In the genomic region with DNA sequence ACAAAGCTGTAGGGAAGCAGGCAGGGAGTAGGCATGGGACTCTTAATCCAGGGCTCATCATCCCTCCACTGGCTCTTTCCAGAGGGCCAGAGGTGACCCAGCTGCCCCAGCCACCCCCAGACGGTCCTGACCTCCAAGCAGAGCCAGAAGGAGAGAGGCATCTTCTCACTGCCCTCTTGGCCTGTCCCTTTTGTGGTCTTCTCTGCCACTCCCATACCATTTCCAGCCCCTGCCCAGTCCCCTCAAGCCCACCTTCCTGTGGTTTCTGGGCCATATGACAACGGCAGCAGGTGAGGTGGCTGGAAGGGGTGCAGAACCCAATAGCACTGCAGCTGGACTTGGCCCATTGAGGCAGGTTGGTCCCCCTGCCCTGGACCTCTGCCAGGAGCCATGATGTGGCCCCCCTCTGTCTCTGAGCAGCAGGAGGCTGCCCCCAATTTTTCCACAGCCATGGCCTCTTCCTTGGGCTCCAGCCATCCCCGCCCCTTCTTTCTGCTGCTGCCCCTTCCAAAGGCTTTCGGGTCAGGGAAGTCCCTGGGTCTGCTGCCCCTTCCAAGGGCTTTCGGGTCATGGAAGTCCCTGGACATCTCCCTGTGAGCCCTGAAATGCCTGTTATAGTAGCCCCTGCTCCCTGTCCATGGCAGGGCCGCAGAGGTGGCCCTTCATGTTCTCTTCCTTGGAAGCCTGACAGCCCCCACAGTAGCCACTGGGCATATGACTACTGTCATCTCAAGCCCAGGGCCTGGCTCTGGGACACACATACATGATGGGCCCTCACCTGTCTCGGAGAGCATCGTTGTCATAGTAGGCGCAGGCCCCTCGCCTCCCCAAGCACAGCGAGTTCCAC, we compare ENCODE assay signal across 17 cellular contexts. TPM values are rescaled to one million over a fixed set of nuclear protein-coding genes. Genes with fewer than 3 reads are reported as not detected.
"Had no signal": no experiment of that assay in that cellular context is flagged by ENCODE, and none has a peak within 500 bp of the region (broad histone marks: within the 10 kb centered on the region; RNA-seq: fewer than 3 reads in every experiment).

No MANE protein-coding gene starts in this region.

- H3K27ac ChIP-seq: foreskin keratinocyte, heart left ventricle, left lung, parathyroid adenoma, skin epidermis had no signal

- H3K4me3 ChIP-seq: heart left ventricle, left lung, skin epidermis had no signal

- H3K9ac ChIP-seq: parathyroid adenoma had no signal

- ATAC-seq: activated CD8-positive, alpha-beta T cell treated with anti-CD3 and anti-CD28 coated beads for 36 hours; activated T-helper 17 cell treated with anti-CD3 and anti-CD28 coated beads, Interleukin-2, amount 50 U/mL, for 72 hours; foreskin keratinocyte; left lung; stimulated activated effector memory CD8-positive, alpha-beta T cell treated with anti-CD3 and anti-CD28 coated beads, Interleukin-12 subunit alpha, Interleukin-12 subunit beta, amount 100 ng/mL, for 72 hours had no signal

- H3K9me3 Mint-ChIP-seq: activated CD8-positive, alpha-beta T cell treated with anti-CD3 and anti-CD28 coated beads for 36 hours; activated naive CD4-positive, alpha-beta T cell treated with anti-CD3 and anti-CD28 coated beads for 36 hours; activated T-helper 17 cell treated with anti-CD3 and anti-CD28 coated beads, Interleukin-2, amount 50 U/mL, for 72 hours; dendritic cell treated with granulocyte-macrophage colony-stimulating factor and Interleukin-4, amounts not matched to agents 40 ng/mL and 50 ng/mL, for 4 days; stimulated activated effector memory CD8-positive, alpha-beta T cell treated with anti-CD3 and anti-CD28 coated beads, Interleukin-12 subunit alpha, Interleukin-12 subunit beta, amount 100 ng/mL, for 72 hours; T-helper 2 cell treated with Interferon-gamma antibody and Interleukin-4, amounts not matched to agents 5 μg/mL and 100 μg/mL, for 36 hours had no signal

- DNase-seq: activated CD4-positive, CD25-positive, alpha-beta regulatory T cell treated with anti-CD3 and anti-CD28 coated beads, Interleukin-2, amount 50 U/mL, for 72 hours; activated CD8-positive, alpha-beta T cell treated with anti-CD3 and anti-CD28 coated beads for 36 hours; activated naive CD4-positive, alpha-beta T cell treated with anti-CD3 and anti-CD28 coated beads for 36 hours; activated T-cell treated with anti-CD3 and anti-CD28 coated beads for 4 hours; central memory CD4-positive, alpha-beta T cell; foreskin keratinocyte; islet precursor cell; left lung; SW 1271; trophoblast cell had no signal

- H3K4me1 Mint-ChIP-seq: activated T-helper 17 cell treated with anti-CD3 and anti-CD28 coated beads, Interleukin-2, amount 50 U/mL, for 72 hours; stimulated activated effector memory CD8-positive, alpha-beta T cell treated with anti-CD3 and anti-CD28 coated beads, Interleukin-12 subunit alpha, Interleukin-12 subunit beta, amount 100 ng/mL, for 72 hours had no signal

- H3K36me3 Mint-ChIP-seq: stimulated activated effector memory CD8-positive, alpha-beta T cell treated with anti-CD3 and anti-CD28 coated beads, Interleukin-12 subunit alpha, Interleukin-12 subunit beta, amount 100 ng/mL, for 72 hours had no signal

- H3K4me1 ChIP-seq: foreskin keratinocyte, left lung had no signal

- H3K36me3 ChIP-seq: heart left ventricle had no signal

- H3K27me3 Mint-ChIP-seq: activated CD8-positive, alpha-beta T cell treated with anti-CD3 and anti-CD28 coated beads for 36 hours; dendritic cell treated with granulocyte-macrophage colony-stimulating factor and Interleukin-4, amounts not matched to agents 40 ng/mL and 50 ng/mL, for 4 days had no signal

- H3K4me3 Mint-ChIP-seq: activated CD8-positive, alpha-beta T cell treated with anti-CD3 and anti-CD28 coated beads for 36 hours; activated naive CD4-positive, alpha-beta T cell treated with anti-CD3 and anti-CD28 coated beads for 36 hours; activated T-helper 17 cell treated with anti-CD3 and anti-CD28 coated beads, Interleukin-2, amount 50 U/mL, for 72 hours; dendritic cell treated with granulocyte-macrophage colony-stimulating factor and Interleukin-4, amounts not matched to agents 40 ng/mL and 50 ng/mL, for 4 days; stimulated activated effector memory CD8-positive, alpha-beta T cell treated with anti-CD3 and anti-CD28 coated beads, Interleukin-12 subunit alpha, Interleukin-12 subunit beta, amount 100 ng/mL, for 72 hours; T-helper 2 cell treated with Interferon-gamma antibody and Interleukin-4, amounts not matched to agents 5 μg/mL and 100 μg/mL, for 36 hours had no signal

- H3K27me3 ChIP-seq: heart left ventricle, left lung had no signal

- H3K9me3 ChIP-seq: heart left ventricle, left lung had no signal

- H3K27ac Mint-ChIP-seq: activated CD8-positive, alpha-beta T cell treated with anti-CD3 and anti-CD28 coated beads for 36 hours; activated naive CD4-positive, alpha-beta T cell treated with anti-CD3 and anti-CD28 coated beads for 36 hours; activated T-helper 17 cell treated with anti-CD3 and anti-CD28 coated beads, Interleukin-2, amount 50 U/mL, for 72 hours; dendritic cell treated with granulocyte-macrophage colony-stimulating factor and Interleukin-4, amounts not matched to agents 40 ng/mL and 50 ng/mL, for 4 days; stimulated activated effector memory CD8-positive, alpha-beta T cell treated with anti-CD3 and anti-CD28 coated beads, Interleukin-12 subunit alpha, Interleukin-12 subunit beta, amount 100 ng/mL, for 72 hours; T-helper 2 cell treated with Interferon-gamma antibody and Interleukin-4, amounts not matched to agents 5 μg/mL and 100 μg/mL, for 36 hours had no signal

RNA-seq across cellular contexts. Expression of a gene that starts 39.5 kb away (rescaled TPM):
- total RNA-seq: activated naive CD4-positive, alpha-beta T cell treated with anti-CD3 and anti-CD28 coated beads for 36 hours had no signal
